ENCODE assay signal across 9 cellular contexts in the genomic region with DNA sequence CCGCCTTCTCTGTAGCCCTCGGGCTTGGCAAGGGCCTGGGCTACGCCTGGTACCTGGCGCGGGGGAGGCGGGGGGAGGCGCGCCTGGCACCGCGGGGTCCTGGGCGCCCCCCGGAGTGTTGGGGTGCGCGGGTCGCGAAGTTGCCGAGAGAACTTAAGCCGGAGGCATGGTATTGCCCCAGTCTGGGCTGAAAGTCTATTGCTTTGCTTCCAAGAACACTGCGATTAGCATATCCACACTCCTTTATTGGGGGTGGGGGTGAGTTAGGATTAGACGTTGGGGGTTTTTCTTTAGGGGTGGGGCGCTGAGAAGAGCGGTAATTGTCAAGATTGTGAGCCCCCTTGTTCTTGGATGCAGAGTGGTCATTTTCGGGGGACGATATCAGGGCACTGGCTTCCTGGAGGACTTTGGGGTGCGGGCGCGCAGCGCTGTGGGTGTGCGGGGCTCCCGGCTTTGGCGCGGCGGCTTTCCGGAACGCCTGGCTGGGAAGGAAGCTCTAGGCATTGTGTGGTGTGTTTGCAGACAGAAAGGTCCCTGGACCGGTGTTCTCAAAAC. TPM values are rescaled to one million over a fixed set of nuclear protein-coding genes. Genes with fewer than 3 reads are reported as not detected.
A peak's percentile ranks its signal among the peaks of the same experiment; 100 is the strongest.
DNase-seq lines count a peak whose midpoint lies in the region; ATAC-seq, FAIRE-seq and TF ChIP-seq lines count a peak whose summit lies in the region.
"Had no signal": no experiment of that assay in that cellular context is flagged by ENCODE, and none has a peak within 500 bp of the region (broad histone marks: within the 10 kb centered on the region; RNA-seq: fewer than 3 reads in every experiment).

No MANE protein-coding gene starts in this region.

- intact Hi-C loops in activated naive CD4-positive, alpha-beta T cell treated with anti-CD3 and anti-CD28 coated beads for 36 hours (cut with micrococcal nuclease) = loop anchor here (2.0 to 5.0 kb wide), 3 partner anchors 150 to 512 kb away; partner anchors contain the start of genes CCDC148, PKP4 and WDSUB1
- intact Hi-C loops in pancreas (cut with DNase I) = no loop called here

- H3K36me3 Mint-ChIP-seq in activated naive CD4-positive, alpha-beta T cell treated with anti-CD3 and anti-CD28 coated beads for 36 hours (ENCODE audit: low read depth) = no peaks in the 10 kb centered on the region

- H3K27me3 Mint-ChIP-seq in activated naive CD4-positive, alpha-beta T cell treated with anti-CD3 and anti-CD28 coated beads for 36 hours (ENCODE audit: low read depth) = peaks cover 52% of the 10 kb centered on the region

- CTCF ChIA-PET in activated naive CD4-positive, alpha-beta T cell treated with anti-CD3 and anti-CD28 coated beads for 36 hours (lab: Charles Lee) = interaction anchor here (0.6 to 1.6 kb wide), 2 partner anchors 149 to 1076 kb away, joined by 3 read pairs; no protein-coding TSS in a partner anchor

- H3K9me3 ChIP-seq in pancreas = no peaks in the 10 kb centered on the region

- ATAC-seq in SK-N-SH treated with all-trans-retinoic acid at 6 μM for 48 hours (peak; percentile 6), pancreas (peak; percentile 22 to 47 (median 34)), HG03196 (IDR thresholded peaks at IDR 0.05; ENCODE audit: unreplicated experiment) (no peak), HG02610 (IDR thresholded peaks at IDR 0.05; ENCODE audit: unreplicated experiment) (no peak)

- 0 to 1% methylated on average over 35 to 36 of the region's 36 CpGs for WGBS in pancreas, 2 donors

- peaks cover 0 to 27% (median 13%) of the 10 kb centered on the region in 3 donors for H3K4me1 ChIP-seq in pancreas

- no peak for DNase-seq in activated naive CD4-positive, alpha-beta T cell treated with anti-CD3 and anti-CD28 coated beads for 36 hours
- no peak for DNase-seq in activated naive CD4-positive, alpha-beta T cell treated with anti-CD3 and anti-CD28 coated beads, Interleukin-2, amount 50 U/mL, for 16 hours
- DNase-seq in fibroblast of villous mesenchyme (ENCODE audit: low read depth) (no peak), pancreas (no peak), NCI-H1694 treated with DMSO at 0.1 percent for 48 hours (lab: John Stamatoyannopoulos, UW) (no peak)

- H3K4me1 Mint-ChIP-seq in activated naive CD4-positive, alpha-beta T cell treated with anti-CD3 and anti-CD28 coated beads for 36 hours (ENCODE audit: low read depth) = peaks cover 14% of the 10 kb centered on the region

- peak overlapping the region; percentile 80 for H3K4me3 Mint-ChIP-seq in activated naive CD4-positive, alpha-beta T cell treated with anti-CD3 and anti-CD28 coated beads for 36 hours

- H3K27ac Mint-ChIP-seq in activated naive CD4-positive, alpha-beta T cell treated with anti-CD3 and anti-CD28 coated beads for 36 hours = no peak overlapping the region

- H3K27me3 ChIP-seq in pancreas = no peaks in the 10 kb centered on the region

- H3K4me3 ChIP-seq in fibroblast of villous mesenchyme (ENCODE audit: low read depth, low read length) (peak overlapping the region; percentile 96), pancreas (peak overlapping the region; percentile 74 to 88 (median 82))

- peak overlapping the region; percentile 84 to 89 (median 87) for H3K27ac ChIP-seq in pancreas

- H3K9me3 Mint-ChIP-seq in activated naive CD4-positive, alpha-beta T cell treated with anti-CD3 and anti-CD28 coated beads for 36 hours = no peaks in the 10 kb centered on the region

- H3K36me3 ChIP-seq in pancreas = no peaks in the 10 kb centered on the region

- TF ChIP-seq CTCF in fibroblast of villous mesenchyme (IDR thresholded peaks at IDR 0.05; ENCODE audit: insufficient read depth, low read depth, low read length) (no peak), pancreas (IDR thresholded peaks at IDR 0.05) (no peak)

- no peak for FAIRE-seq in pancreas (lab: Jason Lieb, UNC)
- FAIRE-seq: G401.6 had no signal

TF ChIP-seq in SK-N-SH treated with all-trans-retinoic acid at 6 μM for 48 hours, 23 proteins besides CTCF, POLR2A, EP300 and RAD21 (continues in another document):
- TF ChIP-seq SNAI2 (CRISPR knock-in tag; IDR thresholded peaks at IDR 0.05) (no peak), CREB5 (CRISPR knock-in tag; IDR thresholded peaks at IDR 0.05; ENCODE audit: low read depth) (no peak), PATZ1 (CRISPR knock-in tag; IDR thresholded peaks at IDR 0.05; ENCODE audit: borderline replicate concordance) (no peak), ZFP30 (CRISPR knock-in tag; IDR thresholded peaks at IDR 0.05) (no peak), ZFP3 (CRISPR knock-in tag; IDR thresholded peaks at IDR 0.05) (no peak), OSR1 (CRISPR knock-in tag; IDR thresholded peaks at IDR 0.05) (no peak), ZNF8 (CRISPR knock-in tag; IDR thresholded peaks at IDR 0.05) (no peak), CSDC2 (CRISPR knock-in tag; IDR thresholded peaks at IDR 0.05) (no peak)
- TF ChIP-seq, protein P1, sequence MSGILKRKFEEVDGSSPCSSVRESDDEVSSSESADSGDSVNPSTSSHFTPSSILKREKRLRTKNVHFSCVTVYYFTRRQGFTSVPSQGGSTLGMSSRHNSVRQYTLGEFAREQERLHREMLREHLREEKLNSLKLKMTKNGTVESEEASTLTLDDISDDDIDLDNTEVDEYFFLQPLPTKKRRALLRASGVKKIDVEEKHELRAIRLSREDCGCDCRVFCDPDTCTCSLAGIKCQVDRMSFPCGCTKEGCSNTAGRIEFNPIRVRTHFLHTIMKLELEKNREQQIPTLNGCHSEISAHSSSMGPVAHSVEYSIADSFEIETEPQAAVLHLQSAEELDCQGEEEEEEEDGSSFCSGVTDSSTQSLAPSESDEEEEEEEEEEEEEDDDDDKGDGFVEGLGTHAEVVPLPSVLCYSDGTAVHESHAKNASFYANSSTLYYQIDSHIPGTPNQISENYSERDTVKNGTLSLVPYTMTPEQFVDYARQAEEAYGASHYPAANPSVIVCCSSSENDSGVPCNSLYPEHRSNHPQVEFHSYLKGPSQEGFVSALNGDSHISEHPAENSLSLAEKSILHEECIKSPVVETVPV (CRISPR knock-in tag; IDR thresholded peaks at IDR 0.05) = no peak
- TF ChIP-seq, protein P2, sequence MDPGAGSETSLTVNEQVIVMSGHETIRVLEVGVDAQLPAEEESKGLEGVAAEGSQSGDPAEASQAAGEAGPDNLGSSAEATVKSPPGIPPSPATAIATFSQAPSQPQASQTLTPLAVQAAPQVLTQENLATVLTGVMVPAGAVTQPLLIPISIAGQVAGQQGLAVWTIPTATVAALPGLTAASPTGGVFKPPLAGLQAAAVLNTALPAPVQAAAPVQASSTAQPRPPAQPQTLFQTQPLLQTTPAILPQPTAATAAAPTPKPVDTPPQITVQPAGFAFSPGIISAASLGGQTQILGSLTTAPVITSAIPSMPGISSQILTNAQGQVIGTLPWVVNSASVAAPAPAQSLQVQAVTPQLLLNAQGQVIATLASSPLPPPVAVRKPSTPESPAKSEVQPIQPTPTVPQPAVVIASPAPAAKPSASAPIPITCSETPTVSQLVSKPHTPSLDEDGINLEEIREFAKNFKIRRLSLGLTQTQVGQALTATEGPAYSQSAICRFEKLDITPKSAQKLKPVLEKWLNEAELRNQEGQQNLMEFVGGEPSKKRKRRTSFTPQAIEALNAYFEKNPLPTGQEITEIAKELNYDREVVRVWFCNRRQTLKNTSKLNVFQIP (CRISPR knock-in tag; IDR thresholded peaks at IDR 0.05; ENCODE audit: borderline replicate concordance, low read depth) = no peak

RNA-seq across cellular contexts. Expression of gene TANC1, which starts 0.8 kb away (rescaled TPM):
- total RNA-seq in activated naive CD4-positive, alpha-beta T cell treated with anti-CD3 and anti-CD28 coated beads for 36 hours = 1 to 10 TPM; 2.0 to 2.3 TPM
- total RNA-seq in fibroblast of villous mesenchyme (49.9 and 74.7 TPM in 2 replicates), pancreas (10 to 100 TPM in 4 of 6 donors, 1 to 10 TPM in 2; 9.0 to 17.6 (median 11.5) TPM)
- polyA plus RNA-seq in pancreas = 10 to 100 TPM in 1 of 2 donors, 1 to 10 TPM in 1; 10.0 to 10.2 TPM

Comparison
In these comparisons a context has a peak if more than half of its experiments do, and no peak if none do; other contexts are left out.
1. ATAC-seq: peak in SK-N-SH treated with all-trans-retinoic acid at 6 μM for 48 hours (single experiment) and pancreas (4 of 4); none in HG03196 (single experiment) and HG02610 (single experiment).